Comparison of ENCODE assay signal across 8 cellular contexts in the genomic region with DNA sequence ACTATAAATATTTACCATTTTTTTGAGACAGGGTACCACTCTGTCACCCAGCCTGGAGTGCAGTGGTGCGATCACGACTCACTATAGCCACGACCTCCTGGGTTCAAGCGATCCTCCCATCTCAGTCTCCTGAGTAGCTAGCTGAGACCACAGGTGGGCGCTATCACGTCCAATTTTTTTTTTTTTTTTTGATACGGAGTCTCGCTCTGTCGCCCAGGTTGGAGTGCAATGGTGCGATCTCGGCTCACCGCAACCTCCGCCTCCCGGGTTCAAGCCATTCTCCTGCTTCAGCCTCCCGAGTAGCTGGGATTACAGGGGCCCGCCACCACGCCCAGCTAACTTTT. TPM values are rescaled to one million over a fixed set of nuclear protein-coding genes. Genes with fewer than 3 reads are reported as not detected.
DNase-seq lines count a peak whose midpoint lies in the region; ATAC-seq and TF ChIP-seq lines count a peak whose summit lies in the region.
"Not testable (repeated sequence)": the region's sequence is repeated elsewhere in the genome, so short reads cannot be mapped to it uniquely, and the experiment has no call there.

No MANE protein-coding gene starts in this region.

- TF ChIP-seq CTCF in Caco-2 (IDR thresholded peaks at IDR 0.05; ENCODE audit: insufficient read depth in 1 of 2, low read depth in 1 of 2, low read length in 1 of 2, severe bottlenecking in 1 of 2, unreplicated experiment in 1 of 2), result peak; percentile 42 to 54
- peak in 1 of 3 experiments; percentile 40 for TF ChIP-seq CTCF in ascending aorta (IDR thresholded peaks at IDR 0.05)
- peak; percentile 19 to 38 (median 30) for TF ChIP-seq CTCF in nephron (IDR thresholded peaks at IDR 0.05; ENCODE audit: unreplicated experiment in 3 of 3)

- H3K36me3 Mint-ChIP-seq in Caco-2 (ENCODE audit: insufficient read depth, unreplicated experiment), result peaks cover 12% of the 10 kb centered on the region
- not testable (repeated sequence) for H3K36me3 Mint-ChIP-seq in T-helper 2 cell treated with Interferon-gamma antibody and Interleukin-4, amounts not matched to agents 5 μg/mL and 100 μg/mL, for 36 hours (ENCODE audit: low read depth); nephron (ENCODE audit: low read depth)

- H3K4me1 Mint-ChIP-seq in Caco-2 (ENCODE audit: low read depth, unreplicated experiment); T-helper 2 cell treated with Interferon-gamma antibody and Interleukin-4, amounts not matched to agents 5 μg/mL and 100 μg/mL, for 36 hours (ENCODE audit: low read depth); nephron: not testable (repeated sequence)

- POLR2A ChIA-PET in Caco-2 (lab: Charles Lee), result interaction anchor here (0.7 to 1.7 kb wide), 5 partner anchors 11 to 154 kb away, joined by 3 to 12 read pairs (median 9); a partner anchor contains a TSS

- peak; percentile 6 for ATAC-seq in HG03135 (IDR thresholded peaks at IDR 0.05; ENCODE audit: unreplicated experiment)

- not testable (repeated sequence) for H3K9me3 ChIP-seq in Caco-2, ascending aorta

- H3K9me3 Mint-ChIP-seq in Caco-2 (ENCODE audit: unreplicated experiment); T-helper 2 cell treated with Interferon-gamma antibody and Interleukin-4, amounts not matched to agents 5 μg/mL and 100 μg/mL, for 36 hours; nephron: not testable (repeated sequence)

- DNase-seq in Caco-2, result peak; percentile 36 to 52
- peak; percentile 50 for DNase-seq in NCI-H345 (lab: John Stamatoyannopoulos, UW)
- DNase-seq in T-helper 2 cell treated with Interferon-gamma antibody and Interleukin-4, amounts not matched to agents 5 μg/mL and 100 μg/mL, for 36 hours (ENCODE audit: low spot score), result peak; percentile 24
- not testable (repeated sequence) for DNase-seq in ascending aorta (ENCODE audit: low spot score in 2 of 2)
- peak; percentile 2 for DNase-seq in glomerular endothelial cell (ENCODE audit: extremely low read depth, low read depth, low spot score)
- peak; percentile 58 for DNase-seq in stimulated activated CD8-positive, alpha-beta memory T cell treated with anti-CD3 and anti-CD28 coated beads, Interleukin-4, amount 100 ng/mL, for 48 hours

- not testable (repeated sequence) for H3K27ac Mint-ChIP-seq in Caco-2 (ENCODE audit: unreplicated experiment); T-helper 2 cell treated with Interferon-gamma antibody and Interleukin-4, amounts not matched to agents 5 μg/mL and 100 μg/mL, for 36 hours; nephron

- CTCF ChIA-PET in Caco-2 (lab: Charles Lee), result interaction anchor here (0.5 to 1.2 kb wide), 5 partner anchors 15 to 101 kb away, joined by 3 to 8 read pairs (median 3); a partner anchor contains a TSS

- not testable (repeated sequence) for H3K4me1 ChIP-seq in Caco-2, ascending aorta

- H3K27ac ChIP-seq in ascending aorta, result peak overlapping the region; percentile 88 to 92

- H3K4me3 Mint-ChIP-seq in Caco-2 (ENCODE audit: unreplicated experiment); T-helper 2 cell treated with Interferon-gamma antibody and Interleukin-4, amounts not matched to agents 5 μg/mL and 100 μg/mL, for 36 hours; nephron: not testable (repeated sequence)

- not testable (repeated sequence) for H3K27me3 ChIP-seq in Caco-2 (replicated peaks; ENCODE audit: control insufficient read depth, insufficient read depth, low read length); ascending aorta

- H3K27me3 Mint-ChIP-seq in Caco-2 (ENCODE audit: insufficient read depth, unreplicated experiment); T-helper 2 cell treated with Interferon-gamma antibody and Interleukin-4, amounts not matched to agents 5 μg/mL and 100 μg/mL, for 36 hours (ENCODE audit: low read depth); nephron (ENCODE audit: low read depth): not testable (repeated sequence)

- H3K4me3 ChIP-seq in Caco-2 (ENCODE audit: low read depth, low read length) (peak overlapping the region; percentile 91), ascending aorta (peak overlapping the region; percentile 84 to 87)

- intact Hi-C loops in Caco-2 (cut with micrococcal nuclease; ENCODE audit: unreplicated experiment) (loop anchor here (2.0 to 5.0 kb wide), 2 partner anchors 34 to 36 kb away; a partner anchor contains a TSS), ascending aorta (cut with DNase I) (loop anchor here (5.0 to 10.0 kb wide), 3 partner anchors 144 to 512 kb away; a partner anchor contains a TSS)

- not testable (repeated sequence) for BruUV-seq in Caco-2 (replicated peaks; lab: Mats Ljungman, UMichigan)

- H3K36me3 ChIP-seq in Caco-2 (ENCODE audit: control insufficient read depth, insufficient read depth, low read length); ascending aorta: not testable (repeated sequence)

RNA-seq across cellular contexts. Expression of a gene that starts 0.8 kb away (rescaled TPM):
- total RNA-seq in Caco-2 (2022) (168 and 189 TPM in 2 replicates), ascending aorta (113 TPM), glomerular endothelial cell (105 and 118 TPM in 2 replicates)

RNA-seq across cellular contexts. Expression of a gene that starts 35.4 kb away (rescaled TPM):
- 40.3 and 41.6 TPM in 2 replicates for total RNA-seq in Caco-2 (2022)
- 12.7 TPM for total RNA-seq in ascending aorta
- total RNA-seq in glomerular endothelial cell, result 5.5 and 9.0 TPM in 2 replicates

RNA-seq across cellular contexts. Expression of a gene that starts 59.9 kb away (rescaled TPM):
- 92.1 and 95.9 TPM in 2 replicates for total RNA-seq in Caco-2 (2022)
- 69.6 TPM for total RNA-seq in ascending aorta
- 32.9 and 40.4 TPM in 2 replicates for total RNA-seq in glomerular endothelial cell
